In the genomic region with DNA sequence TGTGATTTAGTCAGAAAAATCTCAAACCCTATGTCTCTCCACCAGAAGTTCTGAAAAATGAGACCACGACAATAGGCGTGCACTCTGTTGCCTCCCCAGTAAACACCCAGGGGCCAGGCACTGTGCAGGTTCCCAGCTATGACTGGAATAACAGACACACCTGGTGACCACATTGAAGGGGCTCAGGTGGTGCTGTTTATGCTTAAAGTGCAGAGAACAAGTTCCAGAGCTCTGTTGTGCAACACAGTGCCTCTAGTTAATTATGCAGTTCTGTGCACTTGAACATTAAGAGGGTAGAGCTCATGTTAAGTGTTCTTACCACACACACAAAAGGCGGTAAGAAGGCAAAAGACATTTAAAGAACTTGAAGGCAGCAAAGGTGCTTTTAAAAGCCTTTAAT, we compare ENCODE assay signal across 18 cellular contexts. TPM values are rescaled to one million over a fixed set of nuclear protein-coding genes. Genes with fewer than 3 reads are reported as not detected.
A peak's percentile ranks its signal among the peaks of the same experiment; 100 is the strongest.
DNase-seq lines count a peak whose midpoint lies in the region; ATAC-seq and TF ChIP-seq lines count a peak whose summit lies in the region.
"Had no signal": no experiment of that assay in that cellular context is flagged by ENCODE, and none has a peak within 500 bp of the region (broad histone marks: within the 10 kb centered on the region; RNA-seq: fewer than 3 reads in every experiment).

No MANE protein-coding gene starts in this region.

- H3K9me3 ChIP-seq in lower lobe of right lung, result no peaks in the 10 kb centered on the region
- H3K9me3 ChIP-seq in upper lobe of right lung, result no peaks in the 10 kb centered on the region
- H3K9me3 ChIP-seq: BLaER1 had no signal

- H3K27ac Mint-ChIP-seq in naive thymus-derived CD8-positive, alpha-beta T cell, result no peak overlapping the region

- H3K36me3 Mint-ChIP-seq in naive thymus-derived CD8-positive, alpha-beta T cell, result no peaks in the 10 kb centered on the region

- intact Hi-C loops in lower lobe of right lung (cut with DNase I) (no loop called here), upper lobe of right lung (cut with DNase I) (no loop called here)

- H3K36me3 ChIP-seq in lower lobe of right lung, result no peaks in the 10 kb centered on the region
- H3K36me3 ChIP-seq in upper lobe of right lung, result no peaks in the 10 kb centered on the region
- H3K36me3 ChIP-seq: BLaER1, SJSA1 had no signal

- H3K9me3 Mint-ChIP-seq in naive thymus-derived CD8-positive, alpha-beta T cell, result no peaks in the 10 kb centered on the region

- TF ChIP-seq CTCF in lower lobe of right lung (IDR thresholded peaks at IDR 0.05) (no peak), upper lobe of right lung (IDR thresholded peaks at IDR 0.05) (no peak)

- H3K4me1 ChIP-seq in lower lobe of right lung (peaks cover 68% of the 10 kb centered on the region), upper lobe of right lung (peaks cover 54% of the 10 kb centered on the region)
- H3K4me1 ChIP-seq: BLaER1, SJSA1 had no signal

- H3K4me3 ChIP-seq in lower lobe of right lung (no peak overlapping the region), upper lobe of right lung (no peak overlapping the region)
- H3K4me3 ChIP-seq: BLaER1, SJSA1 had no signal

- DNase-seq in NCI-H1417 (lab: John Stamatoyannopoulos, UW) (peak in 2 of 3 experiments; percentile 13 to 16), NCI-H1417 treated with DMSO at 0.1 percent for 48 hours (lab: John Stamatoyannopoulos, UW) (no peak), NCI-H69 (lab: John Stamatoyannopoulos, UW) (peak; percentile 37), lower lobe of right lung (no peak), upper lobe of right lung (no peak), NCI-H510A (lab: John Stamatoyannopoulos, UW) (no peak)
- DNase-seq in central memory CD4-positive, alpha-beta T cell, result no peak
- DNase-seq in naive thymus-derived CD8-positive, alpha-beta T cell, result no peak
- DNase-seq: 8988T, DMS 273 treated with DMSO at 0.1 percent for 48 hours, NCI-H1105 treated with DMSO at 0.1 percent for 48 hours, NCI-H1930, NCI-H345, NCI-H748 treated with DMSO at 0.1 percent for 48 hours, SW 1271 had no signal

- H3K4me1 Mint-ChIP-seq in naive thymus-derived CD8-positive, alpha-beta T cell, result peaks cover 0 to 7% (median under 1%) of the 10 kb centered on the region in 4 donors

- no peaks in the 10 kb centered on the region for H3K27me3 ChIP-seq in lower lobe of right lung (ENCODE audit: low read depth)
- no peaks in the 10 kb centered on the region for H3K27me3 ChIP-seq in upper lobe of right lung
- H3K27me3 ChIP-seq: BLaER1, SJSA1 had no signal

- peak overlapping the region; percentile 82 for H3K27ac ChIP-seq in lower lobe of right lung
- H3K27ac ChIP-seq in upper lobe of right lung, result peak overlapping the region; percentile 59
- H3K27ac ChIP-seq: BLaER1, SJSA1 had no signal

- no peak overlapping the region for H3K4me3 Mint-ChIP-seq in naive thymus-derived CD8-positive, alpha-beta T cell

- POLR2A ChIA-PET in naive thymus-derived CD8-positive, alpha-beta T cell (lab: Charles Lee), result no interaction called here

- peak; percentile 79 to 86 for ATAC-seq in lower lobe of right lung
- peak; percentile 75 for ATAC-seq in upper lobe of right lung
- no peak for ATAC-seq in naive thymus-derived CD8-positive, alpha-beta T cell
- ATAC-seq: HepG2 had no signal

- H3K27me3 Mint-ChIP-seq in naive thymus-derived CD8-positive, alpha-beta T cell, result peaks cover 0 to 4% (median 0%) of the 10 kb centered on the region in 5 donors

RNA-seq across cellular contexts. Expression of gene AFF3, which starts 52.6 kb away (rescaled TPM):
- total RNA-seq in lower lobe of right lung, result 57.3 TPM
- total RNA-seq in upper lobe of right lung, result 44.6 TPM
- total RNA-seq in naive thymus-derived CD8-positive, alpha-beta T cell, result 10 to 100 TPM; 10.1 to 11.9 TPM
- 1 to 10 TPM in 2 of 3 donors, under 1 TPM in 1; 0.50 to 2.8 (median 1.2) TPM for polyA plus RNA-seq in naive thymus-derived CD8-positive, alpha-beta T cell
- total RNA-seq: HepG2 had no signal
- polyA plus RNA-seq: HepG2 had no signal

Comparison
In these comparisons a context has a peak if more than half of its experiments do, and no peak if none do; other contexts are left out.
1. DNase-seq: peak in NCI-H1417 (2 of 3) and NCI-H69 (single experiment); none in NCI-H1417 treated with DMSO at 0.1 percent for 48 hours (single experiment), lower lobe of right lung (single experiment), upper lobe of right lung (single experiment), central memory CD4-positive, alpha-beta T cell (single experiment), naive thymus-derived CD8-positive, alpha-beta T cell (0 of 10) and NCI-H510A (single experiment).
2. ATAC-seq: peak in lower lobe of right lung (2 of 2) and upper lobe of right lung (single experiment); none in naive thymus-derived CD8-positive, alpha-beta T cell (0 of 2).